In genomic region chr20:45019027-45019763, GRCh38 we compare ENCODE assay signal across 22 cellular contexts. TPM values are rescaled to one million over a fixed set of nuclear protein-coding genes. Genes with fewer than 3 reads are reported as not detected.
A peak's percentile ranks its signal among the peaks of the same experiment; 100 is the strongest.
DNase-seq lines count a peak whose midpoint lies in the region; ATAC-seq, FAIRE-seq and TF ChIP-seq lines count a peak whose summit lies in the region.
"Had no signal": no experiment of that assay in that cellular context is flagged by ENCODE, and none has a peak within 500 bp of the region (broad histone marks: within the 10 kb centered on the region; RNA-seq: fewer than 3 reads in every experiment).

No MANE protein-coding gene starts in this region.

- no peak for ATAC-seq in CD4-positive, CD25-positive, alpha-beta regulatory T cell (ENCODE audit: low read depth in 2 of 2)
- ATAC-seq in HG03025 (IDR thresholded peaks at IDR 0.05; ENCODE audit: low FRiP score, unreplicated experiment): no peak
- ATAC-seq: effector memory CD8-positive, alpha-beta T cell; HCT116; sciatic nerve had no signal

- H3K9me3 ChIP-seq in CD4-positive, CD25-positive, alpha-beta regulatory T cell (ENCODE audit: control insufficient read depth in 2 of 2, low read length in 2 of 2): no peaks in the 10 kb centered on the region
- no peaks in the 10 kb centered on the region for H3K9me3 ChIP-seq in MM.1S (replicated peaks; ENCODE audit: insufficient read depth, low read length)
- H3K9me3 ChIP-seq: ovary, stomach had no signal

- no peak for TF ChIP-seq POLR2A in H54 (IDR thresholded peaks at IDR 0.05; ENCODE audit: low read depth, low read length)

- H3K4me3 Mint-ChIP-seq in CD4-positive, CD25-positive, alpha-beta regulatory T cell: peak overlapping the region in 1 of 4 donors; percentile 12
- H3K4me3 Mint-ChIP-seq in brain: no peak overlapping the region
- H3K4me3 Mint-ChIP-seq in nephron progenitor cell: no peak overlapping the region
- H3K4me3 Mint-ChIP-seq: activated naive CD8-positive, alpha-beta T cell treated with anti-CD3 and anti-CD28 coated beads, Interleukin-2, amount 10 ng/mL, durations not matched to agents 7 days and 5 days; CD14-positive monocyte; effector memory CD8-positive, alpha-beta T cell; type B pancreatic cell had no signal

- H3K4me1 Mint-ChIP-seq in CD4-positive, CD25-positive, alpha-beta regulatory T cell: peaks cover 20 to 84% (median 71%) of the 10 kb centered on the region in 4 donors
- H3K4me1 Mint-ChIP-seq in brain (peaks cover 29% of the 10 kb centered on the region), nephron progenitor cell (peaks cover 21% of the 10 kb centered on the region)
- H3K4me1 Mint-ChIP-seq: CD14-positive monocyte had no signal

- peaks cover 38% of the 10 kb centered on the region for H3K4me1 ChIP-seq in CD4-positive, CD25-positive, alpha-beta regulatory T cell (ENCODE audit: control insufficient read depth, insufficient read depth, low read length, poor library complexity, severe bottlenecking)
- H3K4me1 ChIP-seq in MM.1S (ENCODE audit: low read length): 0 out of 2 replicates have a peak, but pooled peaks cover 3% of the 10 kb centered on the region

- peaks cover 95% of the 10 kb centered on the region for H3K36me3 ChIP-seq in CD4-positive, CD25-positive, alpha-beta regulatory T cell (ENCODE audit: control insufficient read depth, insufficient read depth, low read length)
- peaks cover 31% of the 10 kb centered on the region for H3K36me3 ChIP-seq in MM.1S (replicated peaks; ENCODE audit: insufficient read depth, low read length)
- H3K36me3 ChIP-seq: ovary had no signal

- H3K4me2 ChIP-seq in MM.1S (ENCODE audit: low read depth, low read length): no peak overlapping the region
- H3K4me2 ChIP-seq: KMS-11 had no signal

- FAIRE-seq in H54 (lab: Jason Lieb, UNC): peak; percentile 55
- FAIRE-seq: G401.6, TTC549 had no signal

- no peaks in the 10 kb centered on the region for H3F3A ChIP-seq in MM.1S (ENCODE audit: insufficient read depth, low read length)

- H3K9me3 Mint-ChIP-seq in CD4-positive, CD25-positive, alpha-beta regulatory T cell: no peaks in the 10 kb centered on the region
- H3K9me3 Mint-ChIP-seq in brain (no peaks in the 10 kb centered on the region), nephron progenitor cell (no peaks in the 10 kb centered on the region)
- H3K9me3 Mint-ChIP-seq: activated naive CD8-positive, alpha-beta T cell treated with anti-CD3 and anti-CD28 coated beads, Interleukin-2, amount 10 ng/mL, durations not matched to agents 7 days and 5 days; effector memory CD8-positive, alpha-beta T cell; type B pancreatic cell had no signal

- H3K27ac ChIP-seq in CD4-positive, CD25-positive, alpha-beta regulatory T cell (ENCODE audit: insufficient read depth, low read length, poor library complexity, severe bottlenecking): no peak overlapping the region
- H3K27ac ChIP-seq in MM.1S (ENCODE audit: low read length): no peak overlapping the region
- H3K27ac ChIP-seq: KMS-11, ovary, stomach had no signal

- H3K9me2 ChIP-seq in MM.1S (replicated peaks; ENCODE audit: insufficient read depth, low read length): no peaks in the 10 kb centered on the region

- no peak overlapping the region for H3K9ac ChIP-seq in MM.1S (ENCODE audit: low read length)
- H3K9ac ChIP-seq: KMS-11 had no signal

- peaks cover 56% of the 10 kb centered on the region for H3K36me3 Mint-ChIP-seq in CD4-positive, CD25-positive, alpha-beta regulatory T cell
- peaks cover 13% of the 10 kb centered on the region for H3K36me3 Mint-ChIP-seq in brain
- H3K36me3 Mint-ChIP-seq in nephron progenitor cell (ENCODE audit: low read depth): peaks cover 5% of the 10 kb centered on the region

- H3K4me3 ChIP-seq in CD4-positive, CD25-positive, alpha-beta regulatory T cell (ENCODE audit: low read depth, low read length): no peak overlapping the region
- H3K4me3 ChIP-seq in MM.1S (ENCODE audit: low read length): no peak overlapping the region
- H3K4me3 ChIP-seq: ovary, stomach had no signal

- DNase-seq in CD4-positive, CD25-positive, alpha-beta regulatory T cell: no peak
- no peak for DNase-seq in H54 (ENCODE audit: insufficient read length, low spot score)
- DNase-seq in nephron progenitor cell: no peak
- DNase-seq in SIG-M5 treated with dmso at 0.1 percent for 504 hours (lab: John Stamatoyannopoulos, UW; ENCODE audit: unreplicated experiment): no peak
- DNase-seq in MM.1S: no peak
- DNase-seq: activated CD4-positive, alpha-beta T cell treated with anti-CD3 and anti-CD28 coated beads for 1 hour; activated naive CD8-positive, alpha-beta T cell treated with anti-CD3 and anti-CD28 coated beads, Interleukin-2, amount 10 ng/mL, durations not matched to agents 7 days and 5 days; effector memory CD8-positive, alpha-beta T cell; NCI-H1930; NCI-H2227 treated with DMSO at 0.1 percent for 48 hours; NCI-H774; ovary; stomach had no signal

- H3K79me2 ChIP-seq in MM.1S (ENCODE audit: low read length): peaks cover 92% of the 10 kb centered on the region

- no peak for TF ChIP-seq CTCF in brain (conservative IDR thresholded peaks at IDR 0.05)
- no peak for TF ChIP-seq CTCF in nephron progenitor cell (IDR thresholded peaks at IDR 0.05)
- TF ChIP-seq CTCF in MM.1S (IDR thresholded peaks at IDR 0.05; ENCODE audit: low read length): no peak

- no peaks in the 10 kb centered on the region for H3K27me3 ChIP-seq in CD4-positive, CD25-positive, alpha-beta regulatory T cell (ENCODE audit: control insufficient read depth, insufficient read depth, low read length)
- H3K27me3 ChIP-seq in MM.1S (replicated peaks; ENCODE audit: insufficient read depth, low read length): no peaks in the 10 kb centered on the region
- H3K27me3 ChIP-seq: ovary, stomach had no signal

- peak overlapping the region in 2 of 3 donors; percentile 54 to 61 for H3K27ac Mint-ChIP-seq in CD4-positive, CD25-positive, alpha-beta regulatory T cell
- H3K27ac Mint-ChIP-seq in brain (peak overlapping the region; percentile 21 to 89 (median 71)), nephron progenitor cell (peak overlapping the region; percentile 38)
- H3K27ac Mint-ChIP-seq: activated naive CD8-positive, alpha-beta T cell treated with anti-CD3 and anti-CD28 coated beads, Interleukin-2, amount 10 ng/mL, durations not matched to agents 7 days and 5 days; type B pancreatic cell had no signal

- H4K20me1 ChIP-seq in MM.1S (ENCODE audit: insufficient read depth, low read length): no peaks in the 10 kb centered on the region

- H2AFZ ChIP-seq in MM.1S (ENCODE audit: low read length): no peak overlapping the region

- H3K27me3 Mint-ChIP-seq in CD4-positive, CD25-positive, alpha-beta regulatory T cell: no peaks in the 10 kb centered on the region
- H3K27me3 Mint-ChIP-seq in brain: no peaks in the 10 kb centered on the region
- no peaks in the 10 kb centered on the region for H3K27me3 Mint-ChIP-seq in nephron progenitor cell (ENCODE audit: low read depth, poor library complexity)
- H3K27me3 Mint-ChIP-seq: activated naive CD8-positive, alpha-beta T cell treated with anti-CD3 and anti-CD28 coated beads, Interleukin-2, amount 10 ng/mL, durations not matched to agents 7 days and 5 days; effector memory CD8-positive, alpha-beta T cell; type B pancreatic cell had no signal

RNA-seq across cellular contexts. Expression of gene STK4, which starts 52.9 kb away (rescaled TPM):
- total RNA-seq in CD4-positive, CD25-positive, alpha-beta regulatory T cell: 375 TPM
- 100 to 1,000 TPM; 211 to 254 (median 227) TPM for polyA plus RNA-seq in CD4-positive, CD25-positive, alpha-beta regulatory T cell
- polyA plus RNA-seq in brain (ENCODE audit: insufficient read depth, low read depth, low replicate concordance): 13.8 TPM

RNA-seq across cellular contexts. Expression of gene TOMM34, which starts 59.0 kb away (rescaled TPM):
- total RNA-seq in CD4-positive, CD25-positive, alpha-beta regulatory T cell: 10.7 TPM
- 10 to 100 TPM; 13.8 to 24.2 (median 23.0) TPM for polyA plus RNA-seq in CD4-positive, CD25-positive, alpha-beta regulatory T cell
- polyA plus RNA-seq in brain (ENCODE audit: insufficient read depth, low read depth, low replicate concordance): 78.4 TPM

Comparison
In these comparisons a context has a peak if more than half of its experiments do, and no peak if none do; other contexts are left out.
1. RNA of gene STK4, which starts 52.9 kb away (polyA plus RNA-seq): 211 to 254 TPM in CD4-positive, CD25-positive, alpha-beta regulatory T cell; 13.8 TPM in brain (single experiment); every median in the first group is over 10 times any median in the second.
2. Peak in every context shown above with its lines, with median percentiles within 50 percentile points of each other: H3K27ac Mint-ChIP-seq.